In genomic region chr3:186281172-186281571, GRCh38 we compare ENCODE assay signal across 14 cellular contexts.
DNase-seq lines count a peak whose midpoint lies in the region; ATAC-seq and TF ChIP-seq lines count a peak whose summit lies in the region.
"Had no signal": no experiment of that assay in that cellular context is flagged by ENCODE, and none has a peak within 500 bp of the region (broad histone marks: within the 10 kb centered on the region; RNA-seq: fewer than 3 reads in every experiment).

No MANE protein-coding gene starts in this region.

- TF ChIP-seq CTCF in fibroblast of mammary gland (conservative IDR thresholded peaks at IDR 0.05; ENCODE audit: control insufficient read depth, insufficient read depth, low read depth, low read length) (no peak), progenitor cell of endocrine pancreas (IDR thresholded peaks at IDR 0.05; ENCODE audit: unreplicated experiment) (no peak)

- no peaks in the 10 kb centered on the region for H3K36me3 ChIP-seq in SJSA1

- H3K9me3 Mint-ChIP-seq in progenitor cell of endocrine pancreas (ENCODE audit: low read depth) = no peaks in the 10 kb centered on the region
- H3K9me3 Mint-ChIP-seq: activated T-cell treated with anti-CD3 and anti-CD28 coated beads, Interleukin-2, amount 50 U/mL, for 24 hours; neural crest cell; WTC11 had no signal

- ATAC-seq in GM19328 (IDR thresholded peaks at IDR 0.05; ENCODE audit: unreplicated experiment) = no peak
- ATAC-seq: WTC11 had no signal

- H3K27me3 ChIP-seq in SJSA1 (replicated peaks) = no peaks in the 10 kb centered on the region

- no peak overlapping the region for H3K27ac ChIP-seq in SJSA1

- peaks cover 3% of the 10 kb centered on the region for H3K4me1 Mint-ChIP-seq in progenitor cell of endocrine pancreas (ENCODE audit: low read depth)

- no peak overlapping the region for H3K27ac Mint-ChIP-seq in progenitor cell of endocrine pancreas
- H3K27ac Mint-ChIP-seq: activated T-cell treated with anti-CD3 and anti-CD28 coated beads, Interleukin-2, amount 50 U/mL, for 24 hours; WTC11 had no signal

- peaks cover 47% of the 10 kb centered on the region for H3K27me3 Mint-ChIP-seq in progenitor cell of endocrine pancreas

- H3K4me3 ChIP-seq in SJSA1 (no peak overlapping the region), fibroblast of mammary gland (ENCODE audit: control insufficient read depth, low read depth, low read length) (no peak overlapping the region)

- H3K4me3 Mint-ChIP-seq in progenitor cell of endocrine pancreas (ENCODE audit: low read depth) = no peak overlapping the region
- H3K4me3 Mint-ChIP-seq: activated T-cell treated with anti-CD3 and anti-CD28 coated beads, Interleukin-2, amount 50 U/mL, for 24 hours; neural crest cell; WTC11 had no signal

- H3K36me3 Mint-ChIP-seq in progenitor cell of endocrine pancreas (ENCODE audit: insufficient read depth) = no peaks in the 10 kb centered on the region
- H3K36me3 Mint-ChIP-seq: WTC11 had no signal

- H3K4me1 ChIP-seq in SJSA1 (replicated peaks) = peaks cover 28% of the 10 kb centered on the region

- no peaks in the 10 kb centered on the region for H3K9me3 ChIP-seq in SJSA1 (replicated peaks)

- DNase-seq in GM03348 (ENCODE audit: low spot score) (peak; percentile 68), SJSA1 (ENCODE audit: low read depth in 1 of 2, low spot score in 2 of 2) (peak; percentile 42 to 56), fibroblast of mammary gland (ENCODE audit: low read depth) (peak; percentile 89), smooth muscle cell of the brain vasculature (ENCODE audit: low read depth, low spot score) (peak; percentile 53), mucosa of gallbladder (ENCODE audit: low spot score) (no peak), progenitor cell of endocrine pancreas (ENCODE audit: low spot score, unreplicated experiment) (no peak)
- DNase-seq: activated T-cell treated with anti-CD3 and anti-CD28 coated beads, Interleukin-2, amount 50 U/mL, for 24 hours; caudate nucleus; foreskin melanocyte; NCI-H1092; SHP77 had no signal

Comparison
In these comparisons a context has a peak if more than half of its experiments do, and no peak if none do; other contexts are left out.
1. DNase-seq: peak in GM03348 (single experiment), SJSA1 (2 of 2), fibroblast of mammary gland (single experiment) and smooth muscle cell of the brain vasculature (single experiment); none in mucosa of gallbladder (single experiment) and progenitor cell of endocrine pancreas (single experiment).